ENCODE assay signal across 1 cellular context in the genomic region with DNA sequence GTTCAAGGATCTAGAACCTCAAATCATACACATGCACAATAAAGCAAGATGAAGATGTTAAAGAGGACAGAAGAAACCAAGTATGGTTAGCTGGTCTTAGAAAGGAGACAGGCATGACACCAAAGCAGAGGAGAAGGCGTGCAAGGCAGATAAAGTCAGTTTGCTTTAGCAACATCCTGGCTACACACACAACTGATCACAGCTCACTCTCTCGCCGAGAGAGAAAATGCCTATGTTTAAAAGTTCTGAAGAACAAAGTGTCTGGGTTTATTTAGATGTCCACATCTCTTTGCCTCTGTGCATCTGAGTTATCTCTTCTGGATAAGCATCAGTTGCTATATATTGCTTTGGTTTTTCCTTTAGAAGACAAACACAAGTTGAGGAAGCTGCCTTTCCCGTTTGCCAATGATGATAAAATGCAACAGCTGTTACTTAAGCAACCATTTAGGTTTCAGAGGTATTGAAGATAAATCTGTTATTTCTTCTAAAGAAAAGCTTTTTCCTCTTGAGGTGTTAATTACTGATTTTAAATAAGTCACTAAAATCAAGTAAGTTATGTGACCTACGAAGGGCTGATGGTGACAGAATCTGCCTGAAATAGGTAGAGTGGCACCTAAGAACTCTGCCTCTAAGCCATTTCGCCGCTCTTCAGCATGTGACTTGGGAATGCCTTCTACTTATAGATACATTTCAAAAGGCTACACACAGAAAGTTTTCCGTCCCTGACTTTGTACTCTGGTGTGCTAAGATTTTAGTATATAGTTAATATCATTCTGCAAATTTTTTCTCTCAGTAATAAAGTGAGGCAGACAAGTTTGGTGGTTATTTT.
TF ChIP-seq lines count a peak whose summit lies in the region.

No MANE protein-coding gene starts in this region.

TF ChIP-seq in HCT116, 20 proteins besides CTCF, POLR2A, EP300 and RAD21 (continued from another document):
- TF ChIP-seq TCF7L2 (IDR thresholded peaks at IDR 0.05; ENCODE audit: borderline replicate concordance, extremely low read depth, insufficient read depth, insufficient read length) (no peak), YY1 (IDR thresholded peaks at IDR 0.05; ENCODE audit: extremely low read depth, insufficient replicate concordance, low read depth, low read length) (no peak), SP1 (IDR thresholded peaks at IDR 0.05; ENCODE audit: low read depth) (no peak), ZNF274 (IDR thresholded peaks at IDR 0.05; ENCODE audit: low read depth, low read length) (no peak), ELF1 (IDR thresholded peaks at IDR 0.05; ENCODE audit: borderline replicate concordance, low read depth) (no peak), EGR1 (IDR thresholded peaks at IDR 0.05; ENCODE audit: low read depth) (no peak), SIN3A (IDR thresholded peaks at IDR 0.05; ENCODE audit: low read depth) (no peak), FOSL1 (IDR thresholded peaks at IDR 0.05; ENCODE audit: low read depth) (no peak), SRF (IDR thresholded peaks at IDR 0.05; ENCODE audit: low read depth) (no peak)
- TF ChIP-seq, protein P1, sequence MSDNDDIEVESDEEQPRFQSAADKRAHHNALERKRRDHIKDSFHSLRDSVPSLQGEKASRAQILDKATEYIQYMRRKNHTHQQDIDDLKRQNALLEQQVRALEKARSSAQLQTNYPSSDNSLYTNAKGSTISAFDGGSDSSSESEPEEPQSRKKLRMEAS (IDR thresholded peaks at IDR 0.05), result no peak
- TF ChIP-seq, protein P2, sequence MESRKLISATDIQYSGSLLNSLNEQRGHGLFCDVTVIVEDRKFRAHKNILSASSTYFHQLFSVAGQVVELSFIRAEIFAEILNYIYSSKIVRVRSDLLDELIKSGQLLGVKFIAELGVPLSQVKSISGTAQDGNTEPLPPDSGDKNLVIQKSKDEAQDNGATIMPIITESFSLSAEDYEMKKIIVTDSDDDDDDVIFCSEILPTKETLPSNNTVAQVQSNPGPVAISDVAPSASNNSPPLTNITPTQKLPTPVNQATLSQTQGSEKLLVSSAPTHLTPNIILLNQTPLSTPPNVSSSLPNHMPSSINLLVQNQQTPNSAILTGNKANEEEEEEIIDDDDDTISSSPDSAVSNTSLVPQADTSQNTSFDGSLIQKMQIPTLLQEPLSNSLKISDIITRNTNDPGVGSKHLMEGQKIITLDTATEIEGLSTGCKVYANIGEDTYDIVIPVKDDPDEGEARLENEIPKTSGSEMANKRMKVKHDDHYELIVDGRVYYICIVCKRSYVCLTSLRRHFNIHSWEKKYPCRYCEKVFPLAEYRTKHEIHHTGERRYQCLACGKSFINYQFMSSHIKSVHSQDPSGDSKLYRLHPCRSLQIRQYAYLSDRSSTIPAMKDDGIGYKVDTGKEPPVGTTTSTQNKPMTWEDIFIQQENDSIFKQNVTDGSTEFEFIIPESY (IDR thresholded peaks at IDR 0.05; ENCODE audit: extremely low read depth, insufficient replicate concordance, low read length), result no peak
